Comparison of ENCODE assay signal across 8 cellular contexts in the genomic region with DNA sequence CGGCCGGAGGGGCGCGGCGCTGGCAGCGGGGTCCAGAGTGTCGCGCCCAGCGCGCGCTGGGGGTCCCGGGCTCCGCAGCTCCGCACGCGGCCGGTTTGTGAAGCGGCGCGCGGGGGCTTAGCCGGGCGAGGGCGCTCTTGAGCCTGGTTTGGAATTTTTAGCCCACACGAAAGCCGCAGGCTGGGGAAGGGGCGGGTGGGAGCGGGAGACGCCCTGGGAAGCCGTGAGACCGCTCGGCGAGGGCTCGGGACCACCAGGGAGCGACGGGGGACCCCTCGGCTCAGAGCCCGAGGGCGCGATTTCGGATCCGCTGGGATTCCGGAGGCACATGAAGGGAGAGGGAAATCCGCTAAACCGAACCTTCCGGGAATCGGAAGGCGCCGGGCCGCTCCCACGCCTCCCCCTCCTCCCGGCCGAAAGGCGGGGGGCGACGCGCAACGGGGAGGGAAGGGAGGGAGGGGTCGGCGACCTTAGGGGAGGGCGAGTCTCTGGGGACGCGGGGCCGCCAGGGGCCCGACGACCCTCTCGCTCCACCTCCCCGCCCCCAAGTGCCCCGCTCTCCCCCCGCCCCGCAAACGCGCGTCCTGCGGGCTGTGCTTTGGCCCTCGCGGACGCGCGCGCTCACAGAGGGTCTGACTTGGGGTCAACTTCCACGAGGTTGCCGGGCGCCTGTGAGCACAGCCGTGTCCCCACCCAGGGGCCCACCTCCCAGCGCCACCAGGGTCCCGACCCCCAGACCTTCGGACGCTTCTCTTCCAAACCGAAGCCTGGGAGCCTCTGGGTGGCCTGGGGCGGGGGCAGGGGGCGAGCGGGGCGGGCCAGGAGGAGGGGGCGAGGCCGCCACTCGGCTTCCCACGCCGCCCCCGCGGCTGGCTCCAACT. TPM values are rescaled to one million over a fixed set of nuclear protein-coding genes. Genes with fewer than 3 reads are reported as not detected.
DNase-seq lines count a peak whose midpoint lies in the region; ATAC-seq, FAIRE-seq and TF ChIP-seq lines count a peak whose summit lies in the region.

No MANE protein-coding gene starts in this region.

- H4K20me1 ChIP-seq in keratinocyte (ENCODE audit: control insufficient read depth, extremely low read depth, insufficient read depth, low read length) = no peaks in the 10 kb centered on the region

- H3K9me1 ChIP-seq in keratinocyte (ENCODE audit: control insufficient read depth, extremely low read depth, insufficient read depth, low read length) = no peaks in the 10 kb centered on the region

- no peaks in the 10 kb centered on the region for H3K9me3 ChIP-seq in keratinocyte (ENCODE audit: control insufficient read depth, low read depth, low read length)

- no peak overlapping the region for H3K27ac ChIP-seq in keratinocyte (ENCODE audit: control insufficient read depth, insufficient read depth, low read length)

- peak in 2 of 3 experiments; percentile 74 to 80 for TF ChIP-seq CTCF in keratinocyte (optimal IDR thresholded peaks at IDR 0.05 in 1 of 3, IDR thresholded peaks at IDR 0.05 in 1 of 3, conservative IDR thresholded peaks at IDR 0.05 in 1 of 3; ENCODE audit: extremely low read depth in 1 of 3, insufficient read depth in 2 of 3, low read length in 3 of 3)

- peaks cover 55% of the 10 kb centered on the region for H3K27me3 Mint-ChIP-seq in central memory CD8-positive, alpha-beta T cell

- H3K27me3 ChIP-seq in keratinocyte (ENCODE audit: control insufficient read depth, extremely low read depth, insufficient read depth, low read length) = peaks cover 65% of the 10 kb centered on the region

- H3K4me2 ChIP-seq in keratinocyte (ENCODE audit: control insufficient read depth, extremely low read depth, insufficient read depth, low read depth, low read length) = peak overlapping the region; percentile 60

- no peaks in the 10 kb centered on the region for H3K36me3 ChIP-seq in keratinocyte (ENCODE audit: control insufficient read depth in 2 of 2, extremely low read depth in 1 of 2, insufficient read depth in 2 of 2, low read length in 2 of 2)

- peaks cover 19% of the 10 kb centered on the region for H3K4me1 Mint-ChIP-seq in central memory CD8-positive, alpha-beta T cell

- FAIRE-seq in keratinocyte (lab: Jason Lieb, UNC) = no peak

- H3K9ac ChIP-seq in keratinocyte (ENCODE audit: control insufficient read depth, extremely low read depth, insufficient read depth, low read length) = no peak overlapping the region

- H2AFZ ChIP-seq in keratinocyte (ENCODE audit: control insufficient read depth, low read length) = no peak overlapping the region

- H3K36me3 Mint-ChIP-seq in central memory CD8-positive, alpha-beta T cell (ENCODE audit: insufficient read depth) = peaks cover 3% of the 10 kb centered on the region

- no peaks in the 10 kb centered on the region for H3K79me2 ChIP-seq in keratinocyte (ENCODE audit: control insufficient read depth, insufficient read depth, low read length)

- ATAC-seq in central memory CD8-positive, alpha-beta T cell (replicated peaks; ENCODE audit: extremely low read depth, poor library complexity, severe bottlenecking) = no peak
- no peak for ATAC-seq in HG02759 (IDR thresholded peaks at IDR 0.05; ENCODE audit: unreplicated experiment)
- ATAC-seq in HG03432 (IDR thresholded peaks at IDR 0.05; ENCODE audit: unreplicated experiment) = no peak

- peak; percentile 73 for TF ChIP-seq RAD21 in Ishikawa (IDR thresholded peaks at IDR 0.05; ENCODE audit: low read depth)

- peaks cover 2% of the 10 kb centered on the region for H3K4me1 ChIP-seq in keratinocyte (ENCODE audit: control insufficient read depth, extremely low read depth, insufficient read depth, low read length)

- no peak overlapping the region for H3K27ac Mint-ChIP-seq in central memory CD8-positive, alpha-beta T cell (ENCODE audit: low read depth)

- peak overlapping the region; percentile 18 to 28 (median 20) for H3K4me3 ChIP-seq in keratinocyte (ENCODE audit: control insufficient read depth in 2 of 3, extremely low read depth in 1 of 3, insufficient read depth in 2 of 3, low read depth in 1 of 3, low read length in 3 of 3)

- DNase-seq in COLO829 (ENCODE audit: low spot score) (peak; percentile 76), T-helper 9 cell (peak; percentile 45), keratinocyte (ENCODE audit: low read depth, low spot score) (no peak)
- DNase-seq in central memory CD8-positive, alpha-beta T cell (ENCODE audit: low spot score in 2 of 2) = peak in 1 of 2 donors; percentile 30
- peak; percentile 72 for DNase-seq in stimulated activated CD4-positive, alpha-beta T cell treated with anti-CD3 and anti-CD28 coated beads, Interleukin-15, amount 100 ng/mL, for 24 hours

- no peak for TF ChIP-seq EP300 in Ishikawa (IDR thresholded peaks at IDR 0.05; ENCODE audit: borderline replicate concordance)

- no peaks in the 10 kb centered on the region for H3K9me3 Mint-ChIP-seq in central memory CD8-positive, alpha-beta T cell

- dilution Hi-C loops in keratinocyte (cut with MboI; ENCODE audit: extremely low pct_ligation_motif_present, low sequenced_read_pairs) = no loop called here

- peak overlapping the region; percentile 13 for H3K4me3 Mint-ChIP-seq in central memory CD8-positive, alpha-beta T cell

TF ChIP-seq in Ishikawa, 13 proteins besides CTCF, POLR2A, EP300 and RAD21:
- TF ChIP-seq ZBTB7A (IDR thresholded peaks at IDR 0.05; ENCODE audit: low read depth) = 0 out of 2 replicates have a peak, but pooled peaks have one; percentile 51
- TF ChIP-seq TAF1 (IDR thresholded peaks at IDR 0.05; ENCODE audit: low read depth) = no peak
TF ChIP-seq in Ishikawa: peak in this region for 1.

RNA-seq across cellular contexts. Expression of a gene that starts 5.1 kb away (rescaled TPM):
- polyA plus RNA-seq in keratinocyte = 0.03 to 0.36 TPM in 2 of 3 replicates, not detected in the other
- not detected for polyA plus RNA-seq in keratinocyte (2011; ENCODE audit: low read depth)
- 0.05 and 0.22 TPM in 2 replicates for polyA plus RNA-seq in keratinocyte (2011; cell fraction: cytosol; rRNA removed)
- 0.18 and 0.65 TPM in 2 replicates for polyA plus RNA-seq in keratinocyte (2011; cell fraction: nucleus; rRNA removed)
- polyA plus RNA-seq in keratinocyte (2012; ENCODE audit: low replicate concordance) = 0.03 and 0.13 TPM in 2 replicates
- 0.13 to 0.23 TPM in 2 of 3 replicates, not detected in the other for polyA minus RNA-seq in keratinocyte
- polyA minus RNA-seq in keratinocyte (2011; cell fraction: cytosol; rRNA and poly(A)+ RNA removed) = not detected
- polyA minus RNA-seq in keratinocyte (2011; cell fraction: nucleus; rRNA and poly(A)+ RNA removed) = 0.74 and 0.85 TPM in 2 replicates
